In genomic region chr20:37697314-37697713, GRCh38 we compare ENCODE assay signal across 12 cellular contexts. TPM values are rescaled to one million over a fixed set of nuclear protein-coding genes. Genes with fewer than 3 reads are reported as not detected.
DNase-seq lines count a peak whose midpoint lies in the region; ATAC-seq and TF ChIP-seq lines count a peak whose summit lies in the region.
"Had no signal": no experiment of that assay in that cellular context is flagged by ENCODE, and none has a peak within 500 bp of the region (broad histone marks: within the 10 kb centered on the region; RNA-seq: fewer than 3 reads in every experiment).

No MANE protein-coding gene starts in this region.

- peak overlapping the region; percentile 36; the same call in 1 of the 2 replicates for H3K9ac ChIP-seq in OCI-LY3 (ENCODE audit: low read length)

- H3K4me3 Mint-ChIP-seq in stimulated activated naive CD8-positive, alpha-beta T cell treated with anti-CD3 and anti-CD28 coated beads, Interleukin-15, Interleukin-2, amounts not matched to agents 100 ng/mL and 50 ng/mL, for 24 hours = no peak overlapping the region
- H3K4me3 Mint-ChIP-seq in stimulated activated naive CD8-positive, alpha-beta T cell treated with anti-CD3 and anti-CD28 coated beads, Interleukin-15, amount 100 ng/mL, for 72 hours = no peak overlapping the region
- H3K4me3 Mint-ChIP-seq: activated CD4-positive, alpha-beta T cell treated with anti-CD3 and anti-CD28 coated beads for 36 hours had no signal

- H3K4me1 Mint-ChIP-seq in stimulated activated naive CD8-positive, alpha-beta T cell treated with anti-CD3 and anti-CD28 coated beads, Interleukin-15, Interleukin-2, amounts not matched to agents 100 ng/mL and 50 ng/mL, for 24 hours (ENCODE audit: low read depth) = peaks cover 60% of the 10 kb centered on the region
- peaks cover 34% of the 10 kb centered on the region for H3K4me1 Mint-ChIP-seq in stimulated activated naive CD8-positive, alpha-beta T cell treated with anti-CD3 and anti-CD28 coated beads, Interleukin-15, amount 100 ng/mL, for 72 hours

- H3K79me2 ChIP-seq in OCI-LY3 (ENCODE audit: low read length) = peaks cover 72% of the 10 kb centered on the region

- peak overlapping the region; percentile 5 for H3K27ac Mint-ChIP-seq in stimulated activated naive CD8-positive, alpha-beta T cell treated with anti-CD3 and anti-CD28 coated beads, Interleukin-15, Interleukin-2, amounts not matched to agents 100 ng/mL and 50 ng/mL, for 24 hours
- no peak overlapping the region for H3K27ac Mint-ChIP-seq in stimulated activated naive CD8-positive, alpha-beta T cell treated with anti-CD3 and anti-CD28 coated beads, Interleukin-15, amount 100 ng/mL, for 72 hours
- H3K27ac Mint-ChIP-seq: activated CD4-positive, alpha-beta T cell treated with anti-CD3 and anti-CD28 coated beads for 36 hours had no signal

- H3K36me3 ChIP-seq in OCI-LY3 (replicated peaks; ENCODE audit: low read depth, low read length) (peaks cover 31% of the 10 kb centered on the region), prostate gland (no peaks in the 10 kb centered on the region), heart right ventricle (peaks cover 0 to 5% (median 0%) of the 10 kb centered on the region in 9 donors)

- peaks cover 16% of the 10 kb centered on the region for H4K20me1 ChIP-seq in OCI-LY3 (ENCODE audit: insufficient read depth, low read length)

- intact Hi-C loops in prostate gland (cut with DNase I) (no loop called here), heart right ventricle (cut with DNase I) (loop anchor here in 1 of 10 donors (10.0 kb wide), 1 partner anchor 287 kb away; no protein-coding TSS in a partner anchor)

- H2AFZ ChIP-seq in OCI-LY3 (ENCODE audit: low read depth, low read length) = 0 out of 2 replicates have a peak overlapping the region, but pooled peaks have one; percentile 15

- H3K4me3 ChIP-seq in OCI-LY3 (ENCODE audit: low read length) (peak overlapping the region; percentile 31), prostate gland (no peak overlapping the region), heart right ventricle (no peak overlapping the region)

- H3K27ac ChIP-seq in OCI-LY3 (ENCODE audit: low read length) (peak overlapping the region; percentile 81), prostate gland (no peak overlapping the region), heart right ventricle (no peak overlapping the region)

- DNase-seq in stimulated activated naive CD8-positive, alpha-beta T cell treated with anti-CD3 and anti-CD28 coated beads, Interleukin-15, amount 100 ng/mL, for 72 hours = no peak
- no peak for DNase-seq in prostate gland (ENCODE audit: low spot score)
- DNase-seq in heart right ventricle = no peak
- DNase-seq in NCI-H510A (lab: John Stamatoyannopoulos, UW) = no peak
- DNase-seq: 8988T; activated CD4-positive, alpha-beta T cell treated with anti-CD3 and anti-CD28 coated beads for 36 hours; activated naive CD4-positive, alpha-beta T cell; left cardiac atrium had no signal

- peaks cover 5% of the 10 kb centered on the region for H3K27me3 Mint-ChIP-seq in stimulated activated naive CD8-positive, alpha-beta T cell treated with anti-CD3 and anti-CD28 coated beads, Interleukin-15, Interleukin-2, amounts not matched to agents 100 ng/mL and 50 ng/mL, for 24 hours
- H3K27me3 Mint-ChIP-seq in stimulated activated naive CD8-positive, alpha-beta T cell treated with anti-CD3 and anti-CD28 coated beads, Interleukin-15, amount 100 ng/mL, for 72 hours = peaks cover 7% of the 10 kb centered on the region

- H3K36me3 Mint-ChIP-seq in stimulated activated naive CD8-positive, alpha-beta T cell treated with anti-CD3 and anti-CD28 coated beads, Interleukin-15, Interleukin-2, amounts not matched to agents 100 ng/mL and 50 ng/mL, for 24 hours (ENCODE audit: low read depth) = peaks cover 28% of the 10 kb centered on the region

- H3K27me3 ChIP-seq in OCI-LY3 (ENCODE audit: low read depth, low read length) (no peaks in the 10 kb centered on the region), prostate gland (replicated peaks; ENCODE audit: insufficient read depth) (no peaks in the 10 kb centered on the region), heart right ventricle (no peaks in the 10 kb centered on the region)

- no peaks in the 10 kb centered on the region for H3K9me3 Mint-ChIP-seq in stimulated activated naive CD8-positive, alpha-beta T cell treated with anti-CD3 and anti-CD28 coated beads, Interleukin-15, Interleukin-2, amounts not matched to agents 100 ng/mL and 50 ng/mL, for 24 hours
- no peaks in the 10 kb centered on the region for H3K9me3 Mint-ChIP-seq in stimulated activated naive CD8-positive, alpha-beta T cell treated with anti-CD3 and anti-CD28 coated beads, Interleukin-15, amount 100 ng/mL, for 72 hours

- no peak for ATAC-seq in stimulated activated naive CD8-positive, alpha-beta T cell treated with anti-CD3 and anti-CD28 coated beads, Interleukin-15, amount 100 ng/mL, for 72 hours
- peak; percentile 47 for ATAC-seq in HG02981 (IDR thresholded peaks at IDR 0.05; ENCODE audit: unreplicated experiment)
- no peak for ATAC-seq in heart right ventricle
- ATAC-seq in SK-N-SH treated with all-trans-retinoic acid at 6 μM for 48 hours = no peak
- ATAC-seq: activated CD4-positive, alpha-beta T cell treated with anti-CD3 and anti-CD28 coated beads for 36 hours; left cardiac atrium had no signal

- H3K9me3 ChIP-seq in OCI-LY3 (ENCODE audit: insufficient read depth, low read length) (no peaks in the 10 kb centered on the region), prostate gland (no peaks in the 10 kb centered on the region), heart right ventricle (no peaks in the 10 kb centered on the region)

- H3K4me1 ChIP-seq in OCI-LY3 (ENCODE audit: low read length) = peaks cover 36% of the 10 kb centered on the region
- H3K4me1 ChIP-seq in prostate gland (replicated peaks) = no peaks in the 10 kb centered on the region
- peaks cover 3 to 43% (median 30%) of the 10 kb centered on the region in 9 donors for H3K4me1 ChIP-seq in heart right ventricle

- no peak for TF ChIP-seq POLR2A in prostate gland (IDR thresholded peaks at IDR 0.05)

- WGBS in prostate gland = 93% methylated on average over 4 of the region's 4 CpGs
- 86 to 91% methylated on average over 4 of the region's 4 CpGs for WGBS in heart right ventricle, 2 donors

- H3K4me2 ChIP-seq in OCI-LY3 (ENCODE audit: low read length) = peak overlapping the region; percentile 62

- no peak for TF ChIP-seq CTCF in OCI-LY3 (IDR thresholded peaks at IDR 0.05; ENCODE audit: low read depth, low read length)
- no peak for TF ChIP-seq CTCF in prostate gland (IDR thresholded peaks at IDR 0.05)
- no peak for TF ChIP-seq CTCF in heart right ventricle (IDR thresholded peaks at IDR 0.05)

TF ChIP-seq in SK-N-SH treated with all-trans-retinoic acid at 6 μM for 48 hours, 23 proteins besides CTCF, POLR2A, EP300 and RAD21:
- no peak for TF ChIP-seq BACH2 (CRISPR knock-in tag; IDR thresholded peaks at IDR 0.05; ENCODE audit: borderline replicate concordance)
- no peak for TF ChIP-seq TSHZ2 (CRISPR knock-in tag; IDR thresholded peaks at IDR 0.05)
- TF ChIP-seq PATZ1 (CRISPR knock-in tag; IDR thresholded peaks at IDR 0.05; ENCODE audit: borderline replicate concordance) = no peak
- no peak for TF ChIP-seq RARB (CRISPR knock-in tag; IDR thresholded peaks at IDR 0.05)
- TF ChIP-seq ZC3H10 (CRISPR knock-in tag; IDR thresholded peaks at IDR 0.05) = no peak
- no peak for TF ChIP-seq CSDC2 (CRISPR knock-in tag; IDR thresholded peaks at IDR 0.05)

RNA-seq across cellular contexts. Expression of gene CTNNBL1, which starts 3.5 kb away (rescaled TPM):
- total RNA-seq in prostate gland (10 to 100 TPM; 29.9 to 61.0 TPM), heart right ventricle (10 to 100 TPM; 43.2 to 62.2 (median 52.0) TPM)
- polyA plus RNA-seq in heart right ventricle = 100 to 1,000 TPM in 1 of 2 donors, 10 to 100 TPM in 1; 42.2 to 104 TPM
